9 cellular contexts compared by ENCODE assay signal in the genomic region with DNA sequence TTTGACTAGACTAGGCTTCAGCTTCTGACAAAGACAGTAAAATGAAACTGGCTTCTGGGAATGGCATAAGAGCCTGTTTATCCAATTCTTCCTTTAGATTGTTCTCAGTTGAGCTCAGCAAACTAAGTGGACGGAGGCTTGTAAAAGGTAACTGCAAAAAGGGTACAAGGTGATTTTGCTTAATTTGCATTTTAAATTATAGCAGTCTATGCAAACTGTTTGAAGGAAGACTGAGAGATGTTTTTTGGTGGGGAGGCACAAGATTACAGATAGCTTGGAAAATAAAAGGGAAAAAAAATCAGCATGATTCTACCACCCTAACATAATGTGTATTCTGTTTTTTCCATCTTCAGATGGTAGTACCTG. TPM values are rescaled to one million over a fixed set of nuclear protein-coding genes. Genes with fewer than 3 reads are reported as not detected.
A peak's percentile ranks its signal among the peaks of the same experiment; 100 is the strongest.
DNase-seq lines count a peak whose midpoint lies in the region; ATAC-seq, FAIRE-seq and TF ChIP-seq lines count a peak whose summit lies in the region.
"Had no signal": no experiment of that assay in that cellular context is flagged by ENCODE, and none has a peak within 500 bp of the region (broad histone marks: within the 10 kb centered on the region; RNA-seq: fewer than 3 reads in every experiment).

No MANE protein-coding gene starts in this region.

- no peaks in the 10 kb centered on the region for H3K9me3 Mint-ChIP-seq in IgD-negative memory B cell
- H3K9me3 Mint-ChIP-seq in naive thymus-derived CD4-positive, alpha-beta T cell = no peaks in the 10 kb centered on the region

- no peaks in the 10 kb centered on the region for H3K36me3 ChIP-seq in mammary epithelial cell (ENCODE audit: insufficient read depth, low read length)
- no peaks in the 10 kb centered on the region for H3K36me3 ChIP-seq in naive thymus-derived CD4-positive, alpha-beta T cell (ENCODE audit: control insufficient read depth in 2 of 3, insufficient read depth in 3 of 3, low read length in 3 of 3)

- H3K4me3 ChIP-seq in A549 (no peak overlapping the region), mammary epithelial cell (replicated peaks in 1 of 3; ENCODE audit: insufficient read depth in 1 of 3, low read depth in 2 of 3, low read length in 3 of 3) (peak overlapping the region in 1 of 3 experiments; percentile 12)
- H3K4me3 ChIP-seq in naive thymus-derived CD4-positive, alpha-beta T cell (ENCODE audit: low read length) = peak overlapping the region; percentile 41
- H3K4me3 ChIP-seq: mucosa of descending colon had no signal

- ATAC-seq in A549 (no peak), GM21737 (IDR thresholded peaks at IDR 0.05; ENCODE audit: unreplicated experiment) (no peak), HG02852 (IDR thresholded peaks at IDR 0.05; ENCODE audit: unreplicated experiment) (no peak)
- no peak for ATAC-seq in naive thymus-derived CD4-positive, alpha-beta T cell

- H3K79me2 ChIP-seq in mammary epithelial cell (ENCODE audit: insufficient read depth, low read length) = peaks cover 98% of the 10 kb centered on the region

- CTCF ChIA-PET in A549 (lab: Yijun Ruan, JAX) = interaction anchor here (1.5 kb wide), 1 partner anchor 110 kb away, joined by 5 read pairs; no protein-coding TSS in a partner anchor
- CTCF ChIA-PET in mammary epithelial cell (lab: Charles Lee; ENCODE audit: low non-redundant PET) = no interaction called here
- CTCF ChIA-PET in naive thymus-derived CD4-positive, alpha-beta T cell (lab: Charles Lee) = interaction anchor here (0.7 kb wide), 1 partner anchor 68 kb away, joined by 6 read pairs; no protein-coding TSS in a partner anchor

- H3K27me3 Mint-ChIP-seq in IgD-negative memory B cell = no peaks in the 10 kb centered on the region
- H3K27me3 Mint-ChIP-seq in naive thymus-derived CD4-positive, alpha-beta T cell = no peaks in the 10 kb centered on the region

- no peaks in the 10 kb centered on the region for H4K20me1 ChIP-seq in mammary epithelial cell (ENCODE audit: insufficient read depth, low read length)

- no peak for TF ChIP-seq EP300 in A549 (IDR thresholded peaks at IDR 0.05)

- H3K27ac Mint-ChIP-seq in IgD-negative memory B cell = peak overlapping the region; percentile 80 to 98 (median 90)
- peak overlapping the region; percentile 95 to 99 (median 98) for H3K27ac Mint-ChIP-seq in naive thymus-derived CD4-positive, alpha-beta T cell

- TF ChIP-seq CTCF in A549 (IDR thresholded peaks at IDR 0.05) (no peak), mammary epithelial cell (conservative IDR thresholded peaks at IDR 0.05 in 1 of 2, IDR thresholded peaks at IDR 0.05 in 1 of 2; ENCODE audit: extremely low read depth in 1 of 2, insufficient read depth in 1 of 2, low read depth in 1 of 2, low read length in 2 of 2) (no peak)

- H3K27ac ChIP-seq in A549 (no peak overlapping the region), mammary epithelial cell (ENCODE audit: insufficient read depth, low read depth, low read length) (peak overlapping the region; percentile 69)
- peak overlapping the region; percentile 85 for H3K27ac ChIP-seq in naive thymus-derived CD4-positive, alpha-beta T cell (ENCODE audit: low read depth, low read length)

- POLR2A ChIA-PET in A549 (lab: Yijun Ruan, JAX) = no interaction called here
- POLR2A ChIA-PET in naive thymus-derived CD4-positive, alpha-beta T cell (lab: Charles Lee) = interaction anchor here (0.6 to 2.2 kb wide), 7 partner anchors 9 to 1305 kb away, joined by 3 to 13 read pairs (median 4); no protein-coding TSS in a partner anchor

- BruUV-seq in mammary epithelial cell (replicated peaks; lab: Mats Ljungman, UMichigan) = no TSS peak

- in situ Hi-C loops in mammary epithelial cell (cut with MboI; ENCODE audit: low sequenced_read_pairs in 2 of 2) = no loop called here

- no peak for TF ChIP-seq RAD21 in A549 (conservative IDR thresholded peaks at IDR 0.05 in 1 of 2, IDR thresholded peaks at IDR 0.05 in 1 of 2)

- FAIRE-seq in A549 (lab: Jason Lieb, UNC) = no peak

- peaks cover 5% of the 10 kb centered on the region for H3K36me3 Mint-ChIP-seq in IgD-negative memory B cell
- peaks cover 0 to 46% (median 0%) of the 10 kb centered on the region in 5 donors for H3K36me3 Mint-ChIP-seq in naive thymus-derived CD4-positive, alpha-beta T cell

- H3K4me1 Mint-ChIP-seq in IgD-negative memory B cell = peaks cover 61 to 82% (median 79%) of the 10 kb centered on the region in 3 donors
- H3K4me1 Mint-ChIP-seq in naive thymus-derived CD4-positive, alpha-beta T cell = peaks cover 78 to 93% (median 92%) of the 10 kb centered on the region in 7 donors

- H3K9me3 ChIP-seq in A549 (no peaks in the 10 kb centered on the region), mammary epithelial cell (replicated peaks; ENCODE audit: insufficient read depth, low read length) (no peaks in the 10 kb centered on the region)
- no peaks in the 10 kb centered on the region for H3K9me3 ChIP-seq in naive thymus-derived CD4-positive, alpha-beta T cell (ENCODE audit: control insufficient read depth in 2 of 3, low read length in 3 of 3)
- H3K9me3 ChIP-seq: mucosa of descending colon had no signal

- WGBS in A549 (ENCODE audit: missing lambda C conversion rate) = 88% methylated on average over 1 of the region's 1 CpG
- 27% methylated on average over 1 of the region's 1 CpG for WGBS in mammary epithelial cell (ENCODE audit: low coverage, missing lambda C conversion rate)

- intact Hi-C loops in mammary epithelial cell (cut with micrococcal nuclease) = no loop called here
- intact Hi-C loops in naive thymus-derived CD4-positive, alpha-beta T cell (cut with micrococcal nuclease) = loop anchor here in 1 of 2 donors (10.0 kb wide), 2 partner anchors 642 to 1038 kb away; a partner anchor contains a TSS

- dilution Hi-C loops in mammary epithelial cell (cut with HindIII; ENCODE audit: low sequenced_read_pairs) = no loop called here

- TF ChIP-seq POLR2A in A549 (IDR thresholded peaks at IDR 0.05; ENCODE audit: low read length) = no peak

- peak overlapping the region; percentile 50 for H3K9ac ChIP-seq in mammary epithelial cell (ENCODE audit: insufficient read depth, low read length)

- H3K4me1 ChIP-seq in A549 (peaks cover 14% of the 10 kb centered on the region), mammary epithelial cell (ENCODE audit: insufficient read depth, low read length) (peaks cover 75% of the 10 kb centered on the region)
- peaks cover 74 to 88% of the 10 kb centered on the region in 2 donors for H3K4me1 ChIP-seq in naive thymus-derived CD4-positive, alpha-beta T cell (ENCODE audit: control insufficient read depth in 2 of 2, insufficient read depth in 2 of 2, low read length in 2 of 2)

- no peak for DNase-seq in A549 (ENCODE audit: low read depth in 1 of 2, low spot score in 1 of 2)
- DNase-seq in mammary epithelial cell = no peak
- DNase-seq in naive thymus-derived CD4-positive, alpha-beta T cell = no peak
- DNase-seq in GM19240 (ENCODE audit: insufficient read length, low spot score) = no peak
- DNase-seq in NOMO-1 treated with DMSO at 0.1 percent for 48 hours (lab: John Stamatoyannopoulos, UW; ENCODE audit: unreplicated experiment) = no peak
- DNase-seq: mucosa of descending colon had no signal

- no peaks in the 10 kb centered on the region for H3K27me3 ChIP-seq in mammary epithelial cell (ENCODE audit: insufficient read depth, low read length)
- no peaks in the 10 kb centered on the region for H3K27me3 ChIP-seq in naive thymus-derived CD4-positive, alpha-beta T cell (ENCODE audit: control insufficient read depth in 2 of 2, insufficient read depth in 2 of 2, low read length in 2 of 2)

- no peak overlapping the region for H3K4me2 ChIP-seq in A549
- peak overlapping the region; percentile 66 for H3K4me2 ChIP-seq in mammary epithelial cell (ENCODE audit: insufficient read depth, low read depth, low read length)

- no peak overlapping the region for H2AFZ ChIP-seq in mammary epithelial cell (ENCODE audit: low read depth, low read length)

- peak overlapping the region; percentile 62 to 87 (median 86) for H3K4me3 Mint-ChIP-seq in IgD-negative memory B cell
- H3K4me3 Mint-ChIP-seq in naive thymus-derived CD4-positive, alpha-beta T cell = peak overlapping the region; percentile 84 to 98 (median 93)

TF ChIP-seq in A549, 52 proteins besides CTCF, POLR2A, EP300 and RAD21:
- TF ChIP-seq PHF8 (IDR thresholded peaks at IDR 0.05; ENCODE audit: borderline replicate concordance, low read depth) (no peak), MAFK (IDR thresholded peaks at IDR 0.05; ENCODE audit: partially characterized antibody) (peak; percentile 48)
TF ChIP-seq in A549: peak in this region for 1.

RNA-seq across cellular contexts. Expression of a gene that starts 5.0 kb away (rescaled TPM):
- polyA plus RNA-seq in A549 (2011; rRNA removed) = 7.0 and 7.9 TPM in 2 replicates
- polyA plus RNA-seq in A549 (2012; cell fraction: cytosol; rRNA removed) = 2.3 and 3.3 TPM in 2 replicates
- polyA plus RNA-seq in A549 (2012; cell fraction: nucleus; rRNA removed) = 6.9 and 7.5 TPM in 2 replicates
- 4.3 to 4.5 TPM (median 4.5 TPM) in 3 replicates for polyA plus RNA-seq in A549 (2017; fragmentation: RNase III; extraction: RNeasy Plus Mini Kit Qiagen cat#74134 plus additional on column Dnase treatment)
- 8.7 and 9.1 TPM in 2 replicates for polyA minus RNA-seq in A549 (2011; rRNA and poly(A)+ RNA removed)
- 14.3 TPM for polyA plus RNA-seq in IgD-negative memory B cell
- 10 to 100 TPM; 34.8 to 45.6 TPM for total RNA-seq in mammary epithelial cell
- polyA plus RNA-seq in mammary epithelial cell = 17.1 TPM
- 41.4 TPM for polyA minus RNA-seq in mammary epithelial cell
- total RNA-seq in naive thymus-derived CD4-positive, alpha-beta T cell = 10 to 100 TPM; 42.9 to 90.8 (median 65.0) TPM
- polyA plus RNA-seq in naive thymus-derived CD4-positive, alpha-beta T cell = 1 to 10 TPM; 4.3 to 6.3 TPM

RNA-seq across cellular contexts. Expression of a gene that starts 41.7 kb away (rescaled TPM):
- polyA plus RNA-seq in A549 (2011; rRNA removed) (not detected in 2 replicates), A549 (2017; fragmentation: RNase III; extraction: RNeasy Plus Mini Kit Qiagen cat#74134 plus additional on column Dnase treatment) (not detected in 3 replicates), IgD-negative memory B cell (not detected), mammary epithelial cell (not detected)
- polyA plus RNA-seq in A549 (2012; cell fraction: cytosol; rRNA removed) = not detected in 2 replicates
- polyA plus RNA-seq in A549 (2012; cell fraction: nucleus; rRNA removed) = not detected in 2 replicates
- polyA minus RNA-seq in A549 (2011; rRNA and poly(A)+ RNA removed) = not detected in 2 replicates
- total RNA-seq in mammary epithelial cell = not detected
- not detected for polyA minus RNA-seq in mammary epithelial cell
- not detected for total RNA-seq in naive thymus-derived CD4-positive, alpha-beta T cell
- polyA plus RNA-seq in naive thymus-derived CD4-positive, alpha-beta T cell = not detected
- total RNA-seq: mucosa of descending colon had no signal

Comparison
In these comparisons a context has a peak if more than half of its experiments do, and no peak if none do; other contexts are left out.
1. H3K27ac ChIP-seq: peak in mammary epithelial cell (single experiment) and naive thymus-derived CD4-positive, alpha-beta T cell (single experiment); none in A549 (0 of 2).